35 cellular contexts compared by ENCODE assay signal in genomic region chr2:16063955-16064633, GRCh38.
"Had no signal": no experiment of that assay in that cellular context is flagged by ENCODE, and none has a peak within 500 bp of the region (broad histone marks: within the 10 kb centered on the region; RNA-seq: fewer than 3 reads in every experiment).

No MANE protein-coding gene starts in this region.

- H3K36me3 ChIP-seq: MG63 had no signal

- H3K27me3 ChIP-seq: MG63 had no signal

- H3K4me3 ChIP-seq: MG63 had no signal

- DNase-seq: Karpas-422, Kasumi-1, MG63, MM.1S, MV-4-11, NCI-H1048, NCI-H1092, NCI-H1092 treated with DMSO at 0.1 percent for 48 hours, NCI-H1105, NCI-H1105 treated with DMSO at 0.1 percent for 48 hours, NCI-H1417, NCI-H1417 treated with DMSO at 0.1 percent for 48 hours, NCI-H1436, NCI-H1436 treated with DMSO at 0.1 percent for 48 hours, NCI-H146, NCI-H1694, NCI-H1694 treated with DMSO at 0.1 percent for 48 hours, NCI-H187, NCI-H187 treated with DMSO at 0.1 percent for 48 hours, NCI-H1930, NCI-H2029, NCI-H2029 treated with DMSO at 0.1 percent for 48 hours, NCI-H2081, NCI-H2081 treated with DMSO at 0.1 percent for 48 hours, NCI-H2107, NCI-H2171, NCI-H2171 treated with DMSO at 0.1 percent for 48 hours, NCI-H2227 treated with DMSO at 0.1 percent for 48 hours, NCI-H226, NCI-H345, NCI-H446, NCI-H446 treated with DMSO at 0.1 percent for 48 hours, NCI-H510A, NCI-H510A treated with DMSO at 0.1 percent for 48 hours, NCI-H524 had no signal
